ENCODE assay signal across 8 cellular contexts in the genomic region with DNA sequence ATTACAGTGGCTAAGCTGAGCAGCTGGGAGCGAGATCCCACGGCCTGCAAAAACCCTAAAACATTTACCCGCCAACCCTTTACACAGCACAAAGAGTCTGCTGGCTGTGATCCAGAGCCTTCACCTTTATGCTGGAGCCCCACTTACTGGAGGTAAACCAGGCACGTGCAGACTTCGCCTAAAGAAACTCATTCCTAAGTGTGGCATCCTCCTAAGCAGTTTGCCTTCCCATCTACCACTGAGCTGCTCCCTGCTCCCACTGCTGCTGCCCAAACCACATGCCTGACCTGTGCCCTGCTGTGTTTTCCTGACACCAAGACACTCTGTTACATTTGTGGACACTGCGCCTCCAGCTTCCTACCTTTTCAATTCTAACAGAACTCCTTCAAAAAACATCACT. TPM values are rescaled to one million over a fixed set of nuclear protein-coding genes. Genes with fewer than 3 reads are reported as not detected.
DNase-seq lines count a peak whose midpoint lies in the region; ATAC-seq and TF ChIP-seq lines count a peak whose summit lies in the region.

No MANE protein-coding gene starts in this region.

- peak overlapping the region; percentile 48 for H3K4me3 Mint-ChIP-seq in activated naive CD4-positive, alpha-beta T cell treated with anti-CD3 and anti-CD28 coated beads for 36 hours
- H3K4me3 Mint-ChIP-seq in Caco-2 (ENCODE audit: unreplicated experiment) = no peak overlapping the region

- H3K27ac ChIP-seq in gastroesophageal sphincter (peak overlapping the region in 3 of 4 donors; percentile 2 to 73 (median 66)), temporal lobe (ENCODE audit: low read depth, low read length) (peak overlapping the region; percentile 73), WERI-Rb-1 (no peak overlapping the region)

- intact Hi-C loops in activated naive CD4-positive, alpha-beta T cell treated with anti-CD3 and anti-CD28 coated beads for 36 hours (cut with micrococcal nuclease) = loop anchor here (1.0 to 2.0 kb wide), 5 partner anchors 8 to 72 kb away; no protein-coding TSS in a partner anchor
- intact Hi-C loops in Caco-2 (cut with micrococcal nuclease; ENCODE audit: unreplicated experiment) = no loop called here

- no peak for TF ChIP-seq POLR2A in gastroesophageal sphincter (IDR thresholded peaks at IDR 0.05)

- H3K4me3 ChIP-seq in WI38 (ENCODE audit: low read depth, low read length) = peak overlapping the region; percentile 1; the same call in 1 of the 2 replicates
- no peak overlapping the region for H3K4me3 ChIP-seq in gastroesophageal sphincter
- no peak overlapping the region for H3K4me3 ChIP-seq in Caco-2 (ENCODE audit: low read depth, low read length)
- H3K4me3 ChIP-seq in WERI-Rb-1 (ENCODE audit: low read depth, low read length) = no peak overlapping the region

- no peaks in the 10 kb centered on the region for H3K9me3 Mint-ChIP-seq in activated naive CD4-positive, alpha-beta T cell treated with anti-CD3 and anti-CD28 coated beads for 36 hours
- H3K9me3 Mint-ChIP-seq in Caco-2 (ENCODE audit: unreplicated experiment) = no peaks in the 10 kb centered on the region

- DNase-seq in activated naive CD4-positive, alpha-beta T cell treated with anti-CD3 and anti-CD28 coated beads for 36 hours = no peak
- DNase-seq in activated naive CD4-positive, alpha-beta T cell treated with anti-CD3 and anti-CD28 coated beads, Interleukin-2, amount 50 U/mL, for 16 hours = no peak
- DNase-seq in Caco-2 = no peak
- no peak for DNase-seq in WERI-Rb-1
- DNase-seq in activated CD4-positive, CD25-positive, alpha-beta regulatory T cell treated with anti-CD3 and anti-CD28 coated beads, Interleukin-2, amount 50 U/mL, for 72 hours = no peak

- peak overlapping the region; percentile 85 for H3K27ac Mint-ChIP-seq in activated naive CD4-positive, alpha-beta T cell treated with anti-CD3 and anti-CD28 coated beads for 36 hours
- no peak overlapping the region for H3K27ac Mint-ChIP-seq in Caco-2 (ENCODE audit: unreplicated experiment)

- no peaks in the 10 kb centered on the region for H3K27me3 Mint-ChIP-seq in activated naive CD4-positive, alpha-beta T cell treated with anti-CD3 and anti-CD28 coated beads for 36 hours (ENCODE audit: low read depth)
- no peaks in the 10 kb centered on the region for H3K27me3 Mint-ChIP-seq in Caco-2 (ENCODE audit: insufficient read depth, unreplicated experiment)

- ATAC-seq in gastroesophageal sphincter = no peak

- H3K4me1 Mint-ChIP-seq in activated naive CD4-positive, alpha-beta T cell treated with anti-CD3 and anti-CD28 coated beads for 36 hours (ENCODE audit: low read depth) = peaks cover 81% of the 10 kb centered on the region
- no peaks in the 10 kb centered on the region for H3K4me1 Mint-ChIP-seq in Caco-2 (ENCODE audit: low read depth, unreplicated experiment)

- WGBS in gastroesophageal sphincter (ENCODE audit: low coverage in 1 of 2), 2 donors = 40 to 73% methylated on average over 1 to 5 of the region's 6 CpGs

- peaks cover 3% of the 10 kb centered on the region for H3K36me3 Mint-ChIP-seq in activated naive CD4-positive, alpha-beta T cell treated with anti-CD3 and anti-CD28 coated beads for 36 hours (ENCODE audit: low read depth)
- peaks cover 7% of the 10 kb centered on the region for H3K36me3 Mint-ChIP-seq in Caco-2 (ENCODE audit: insufficient read depth, unreplicated experiment)

- H3K36me3 ChIP-seq in gastroesophageal sphincter (no peaks in the 10 kb centered on the region), Caco-2 (ENCODE audit: control insufficient read depth, insufficient read depth, low read length) (no peaks in the 10 kb centered on the region), WERI-Rb-1 (no peaks in the 10 kb centered on the region)

- no peak for TF ChIP-seq EP300 in gastroesophageal sphincter (IDR thresholded peaks at IDR 0.05)

- H3K4me1 ChIP-seq in gastroesophageal sphincter (peaks cover 3 to 73% (median 20%) of the 10 kb centered on the region in 3 donors), Caco-2 (no peaks in the 10 kb centered on the region)

- CTCF ChIA-PET in activated naive CD4-positive, alpha-beta T cell treated with anti-CD3 and anti-CD28 coated beads for 36 hours (lab: Charles Lee) = no interaction called here
- CTCF ChIA-PET in Caco-2 (lab: Charles Lee) = no interaction called here

- BruUV-seq in Caco-2 (replicated peaks; lab: Mats Ljungman, UMichigan) = no TSS peak

- H3K9me3 ChIP-seq in gastroesophageal sphincter (no peaks in the 10 kb centered on the region), Caco-2 (no peaks in the 10 kb centered on the region), WERI-Rb-1 (ENCODE audit: severe bottlenecking) (no peaks in the 10 kb centered on the region)

- TF ChIP-seq CTCF in WI38 (IDR thresholded peaks at IDR 0.05; ENCODE audit: low read depth, low read length) (no peak), gastroesophageal sphincter (IDR thresholded peaks at IDR 0.05) (no peak), Caco-2 (IDR thresholded peaks at IDR 0.05; ENCODE audit: insufficient read depth in 1 of 2, low read depth in 1 of 2, low read length in 1 of 2, severe bottlenecking in 1 of 2, unreplicated experiment in 1 of 2) (no peak), WERI-Rb-1 (IDR thresholded peaks at IDR 0.05; ENCODE audit: low read depth, low read length) (no peak)

- POLR2A ChIA-PET in Caco-2 (lab: Charles Lee) = no interaction called here

- H3K27me3 ChIP-seq in gastroesophageal sphincter = no peaks in the 10 kb centered on the region
- H3K27me3 ChIP-seq in Caco-2 (replicated peaks; ENCODE audit: control insufficient read depth, insufficient read depth, low read length) = no peaks in the 10 kb centered on the region
- no peaks in the 10 kb centered on the region for H3K27me3 ChIP-seq in WERI-Rb-1 (ENCODE audit: insufficient read depth, low read depth, severe bottlenecking)

RNA-seq across cellular contexts. Expression of gene CHSY1, which starts 53.0 kb away (rescaled TPM):
- total RNA-seq in activated naive CD4-positive, alpha-beta T cell treated with anti-CD3 and anti-CD28 coated beads for 36 hours = 10 to 100 TPM; 19.5 to 21.8 TPM
- total RNA-seq in gastroesophageal sphincter = 10 to 100 TPM; 13.8 to 30.6 (median 19.9) TPM
- 18.7 TPM for total RNA-seq in temporal lobe
- total RNA-seq in Caco-2 (2022) = 17.5 and 18.7 TPM in 2 replicates
